In genomic region chr12:109466821-109467220, GRCh38 we compare ENCODE assay signal across 19 cellular contexts. TPM values are rescaled to one million over a fixed set of nuclear protein-coding genes. Genes with fewer than 3 reads are reported as not detected.
DNase-seq lines count a peak whose midpoint lies in the region; ATAC-seq and TF ChIP-seq lines count a peak whose summit lies in the region.
"Had no signal": no experiment of that assay in that cellular context is flagged by ENCODE, and none has a peak within 500 bp of the region (broad histone marks: within the 10 kb centered on the region; RNA-seq: fewer than 3 reads in every experiment).

No MANE protein-coding gene starts in this region.

- TF ChIP-seq CTCF in chondrocyte (IDR thresholded peaks at IDR 0.05) = no peak
- TF ChIP-seq CTCF in prostate gland (IDR thresholded peaks at IDR 0.05) = no peak
- TF ChIP-seq CTCF in tibial nerve (IDR thresholded peaks at IDR 0.05) = no peak

- H3K27ac Mint-ChIP-seq in chondrocyte (ENCODE audit: unreplicated experiment) = peak overlapping the region; percentile 43
- peak overlapping the region; percentile 12 to 98 (median 81) for H3K27ac Mint-ChIP-seq in immature natural killer cell
- H3K27ac Mint-ChIP-seq: activated T-helper 1 cell treated with anti-CD3 and anti-CD28 coated beads, Interleukin-12 subunit alpha, Interleukin-12 subunit beta, Interleukin-2, Interleukin-4 antibody, amounts not matched to agents 30 ng/mL and 10 ng/mL and 1 ng/mL, durations not matched to agents 14 hours and 24 hours and 36 hours had no signal

- no peaks in the 10 kb centered on the region for H3K27me3 ChIP-seq in prostate gland (replicated peaks; ENCODE audit: insufficient read depth)
- H3K27me3 ChIP-seq in tibial nerve = no peaks in the 10 kb centered on the region
- H3K27me3 ChIP-seq: hepatocyte had no signal

- H3K4me1 ChIP-seq in prostate gland (replicated peaks) (peaks cover 20% of the 10 kb centered on the region), tibial nerve (peaks cover 0 to 95% (median 53%) of the 10 kb centered on the region in 4 donors)

- H3K36me3 ChIP-seq in prostate gland (no peaks in the 10 kb centered on the region), tibial nerve (peaks cover 0 to 62% (median 12%) of the 10 kb centered on the region in 3 donors)

- H3K27ac ChIP-seq in prostate gland (peak overlapping the region; percentile 5 to 36), tibial nerve (peak overlapping the region in 3 of 4 donors; percentile 37 to 71 (median 58))
- H3K27ac ChIP-seq: hepatocyte, parathyroid adenoma had no signal

- H3K27me3 Mint-ChIP-seq in chondrocyte (ENCODE audit: low read depth) (no peaks in the 10 kb centered on the region), immature natural killer cell (ENCODE audit: low read depth in 3 of 3) (no peaks in the 10 kb centered on the region)
- H3K27me3 Mint-ChIP-seq: activated naive CD8-positive, alpha-beta T cell treated with anti-CD3 and anti-CD28 coated beads, Interleukin-2, amount 10 ng/mL, durations not matched to agents 7 days and 5 days had no signal

- DNase-seq in chondrocyte (ENCODE audit: low spot score) = no peak
- DNase-seq in immature natural killer cell = no peak
- no peak for DNase-seq in prostate gland (ENCODE audit: low spot score)
- no peak for DNase-seq in tibial nerve (ENCODE audit: low spot score in 2 of 2)
- DNase-seq in SW 1271 (lab: John Stamatoyannopoulos, UW) = no peak
- DNase-seq: activated CD4-positive, CD25-positive, alpha-beta regulatory T cell; activated CD8-positive, alpha-beta memory T cell treated with anti-CD3 and anti-CD28 coated beads for 24 hours; activated naive CD8-positive, alpha-beta T cell treated with anti-CD3 and anti-CD28 coated beads, Interleukin-2, amount 10 ng/mL, durations not matched to agents 7 days and 5 days; AML-193; DND-41; effector CD4-positive, alpha-beta T cell; NCI-H1694; NCI-H2227 treated with DMSO at 0.1 percent for 48 hours; T-helper 9 cell had no signal

- no peak overlapping the region for H3K4me3 ChIP-seq in prostate gland
- H3K4me3 ChIP-seq in tibial nerve = no peak overlapping the region
- H3K4me3 ChIP-seq: hepatocyte had no signal

- TF ChIP-seq POLR2A in prostate gland (IDR thresholded peaks at IDR 0.05) = no peak
- TF ChIP-seq POLR2A in tibial nerve (IDR thresholded peaks at IDR 0.05) = no peak
- TF ChIP-seq POLR2A in GM18505 (IDR thresholded peaks at IDR 0.05; ENCODE audit: borderline replicate concordance, extremely low read depth, insufficient read depth, insufficient read length) = no peak

- H3K4me3 Mint-ChIP-seq in chondrocyte (ENCODE audit: unreplicated experiment) (no peak overlapping the region), immature natural killer cell (peak overlapping the region in 3 of 5 donors; percentile 5 to 75 (median 13))
- H3K4me3 Mint-ChIP-seq: activated naive CD8-positive, alpha-beta T cell treated with anti-CD3 and anti-CD28 coated beads, Interleukin-2, amount 10 ng/mL, durations not matched to agents 7 days and 5 days; activated T-helper 1 cell treated with anti-CD3 and anti-CD28 coated beads, Interleukin-12 subunit alpha, Interleukin-12 subunit beta, Interleukin-2, Interleukin-4 antibody, amounts not matched to agents 30 ng/mL and 10 ng/mL and 1 ng/mL, durations not matched to agents 14 hours and 24 hours and 36 hours had no signal

- intact Hi-C loops in prostate gland (cut with DNase I) = no loop called here

- 50% methylated on average over 3 of the region's 3 CpGs for WGBS in prostate gland
- 20 to 50% methylated on average over 1 to 3 of the region's 3 CpGs for WGBS in tibial nerve, 2 donors

- H3K36me3 Mint-ChIP-seq in chondrocyte (ENCODE audit: low read depth) (peaks cover 12% of the 10 kb centered on the region), immature natural killer cell (peaks cover 4 to 20% (median 17%) of the 10 kb centered on the region in 3 donors)

- H3K4me1 Mint-ChIP-seq in chondrocyte (ENCODE audit: low read depth) (peaks cover 68% of the 10 kb centered on the region), immature natural killer cell (peaks cover 96 to 97% of the 10 kb centered on the region in 2 donors)

- ATAC-seq in GM18505 (IDR thresholded peaks at IDR 0.05; ENCODE audit: unreplicated experiment) (no peak), GM18517 (IDR thresholded peaks at IDR 0.05; ENCODE audit: unreplicated experiment) (no peak)

- no peaks in the 10 kb centered on the region for H3K9me3 ChIP-seq in prostate gland
- no peaks in the 10 kb centered on the region for H3K9me3 ChIP-seq in tibial nerve

- H3K9me3 Mint-ChIP-seq in chondrocyte (ENCODE audit: low read depth) (no peaks in the 10 kb centered on the region), immature natural killer cell (no peaks in the 10 kb centered on the region)
- H3K9me3 Mint-ChIP-seq: activated naive CD8-positive, alpha-beta T cell treated with anti-CD3 and anti-CD28 coated beads, Interleukin-2, amount 10 ng/mL, durations not matched to agents 7 days and 5 days; activated T-helper 1 cell treated with anti-CD3 and anti-CD28 coated beads, Interleukin-12 subunit alpha, Interleukin-12 subunit beta, Interleukin-2, Interleukin-4 antibody, amounts not matched to agents 30 ng/mL and 10 ng/mL and 1 ng/mL, durations not matched to agents 14 hours and 24 hours and 36 hours had no signal

- TF ChIP-seq EP300 in tibial nerve (IDR thresholded peaks at IDR 0.05) = no peak

RNA-seq across cellular contexts. Expression of gene KCTD10, which starts 10.3 kb away (rescaled TPM):
- total RNA-seq in chondrocyte (57.2 to 80.4 TPM (median 73.4 TPM) in 3 replicates), prostate gland (10 to 100 TPM; 37.2 to 49.8 TPM), tibial nerve (10 to 100 TPM; 58.6 to 77.7 (median 67.2) TPM)
- polyA plus RNA-seq in immature natural killer cell = 100 to 1,000 TPM in 2 of 3 donors, 10 to 100 TPM in 1; 59.7 to 204 (median 127) TPM

RNA-seq across cellular contexts. Expression of gene UBE3B, which starts 10.6 kb away (rescaled TPM):
- 32.9 to 39.5 TPM (median 33.8 TPM) in 3 replicates for total RNA-seq in chondrocyte
- polyA plus RNA-seq in immature natural killer cell = 10 to 100 TPM; 25.3 to 41.2 (median 34.2) TPM
- 10 to 100 TPM; 57.9 to 85.8 TPM for total RNA-seq in prostate gland
- 10 to 100 TPM; 51.0 to 93.5 (median 78.9) TPM for total RNA-seq in tibial nerve
